Comparison of ENCODE assay signal across 13 cellular contexts in genomic region chr17:49454050-49454449, GRCh38. TPM values are rescaled to one million over a fixed set of nuclear protein-coding genes. Genes with fewer than 3 reads are reported as not detected.
DNase-seq lines count a peak whose midpoint lies in the region; ATAC-seq, FAIRE-seq and TF ChIP-seq lines count a peak whose summit lies in the region.
"Had no signal": no experiment of that assay in that cellular context is flagged by ENCODE, and none has a peak within 500 bp of the region (broad histone marks: within the 10 kb centered on the region; RNA-seq: fewer than 3 reads in every experiment).

No MANE protein-coding gene starts in this region.

- TF ChIP-seq POLR2A in H54 (IDR thresholded peaks at IDR 0.05; ENCODE audit: low read depth, low read length): no peak

- no peak for FAIRE-seq in H54 (lab: Jason Lieb, UNC)

- H3K27ac Mint-ChIP-seq in WTC11: no peak overlapping the region
- H3K27ac Mint-ChIP-seq in activated CD4-positive, alpha-beta T cell treated with anti-CD3 and anti-CD28 coated beads, Interleukin-2, amount 10 ng/mL, durations not matched to agents 7 days and 5 days: no peak overlapping the region
- H3K27ac Mint-ChIP-seq: activated T-cell treated with anti-CD3 and anti-CD28 coated beads, Interleukin-2, amount 50 U/mL, for 24 hours had no signal

- no peaks in the 10 kb centered on the region for H3K36me3 Mint-ChIP-seq in WTC11
- no peaks in the 10 kb centered on the region for H3K36me3 Mint-ChIP-seq in activated CD4-positive, alpha-beta T cell treated with anti-CD3 and anti-CD28 coated beads, Interleukin-2, amount 10 ng/mL, durations not matched to agents 7 days and 5 days (ENCODE audit: low read depth)
- H3K36me3 Mint-ChIP-seq: CD8-positive, alpha-beta memory T cell had no signal

- H3K27me3 Mint-ChIP-seq in WTC11 (ENCODE audit: low read depth): no peaks in the 10 kb centered on the region; the same call in 1 of the 2 replicates
- peaks cover 35% of the 10 kb centered on the region for H3K27me3 Mint-ChIP-seq in activated CD4-positive, alpha-beta T cell treated with anti-CD3 and anti-CD28 coated beads, Interleukin-2, amount 10 ng/mL, durations not matched to agents 7 days and 5 days

- no peak for TF ChIP-seq CTCF in WTC11 (IDR thresholded peaks at IDR 0.05)

- no peaks in the 10 kb centered on the region for H3K9me3 Mint-ChIP-seq in WTC11
- H3K9me3 Mint-ChIP-seq in activated CD4-positive, alpha-beta T cell treated with anti-CD3 and anti-CD28 coated beads, Interleukin-2, amount 10 ng/mL, durations not matched to agents 7 days and 5 days: no peaks in the 10 kb centered on the region
- H3K9me3 Mint-ChIP-seq: activated T-cell treated with anti-CD3 and anti-CD28 coated beads, Interleukin-2, amount 50 U/mL, for 24 hours; CD8-positive, alpha-beta memory T cell had no signal

- intact Hi-C loops in sciatic nerve (cut with DNase I): no loop called here

- POLR2A ChIA-PET in WTC11 (lab: Charles Lee): no interaction called here
- POLR2A ChIA-PET in activated CD4-positive, alpha-beta T cell treated with anti-CD3 and anti-CD28 coated beads, Interleukin-2, amount 10 ng/mL, durations not matched to agents 7 days and 5 days (lab: Charles Lee): no interaction called here

- ATAC-seq in WTC11 (no peak), sciatic nerve (peak; percentile 62), HG03108 (IDR thresholded peaks at IDR 0.05; ENCODE audit: unreplicated experiment) (no peak)

- CTCF ChIA-PET in WTC11 (lab: Charles Lee): interaction anchor here (0.8 to 3.2 kb wide), 4 partner anchors 15 to 102 kb away, joined by 3 to 9 read pairs (median 5); no protein-coding TSS in a partner anchor
- CTCF ChIA-PET in activated CD4-positive, alpha-beta T cell treated with anti-CD3 and anti-CD28 coated beads, Interleukin-2, amount 10 ng/mL, durations not matched to agents 7 days and 5 days (lab: Charles Lee): no interaction called here

- DNase-seq in H54 (ENCODE audit: insufficient read length, low spot score) (peak; percentile 82), WTC11 (ENCODE audit: low spot score) (no peak), hypothalamus (lab: John Stamatoyannopoulos, UW) (peak in 39 of 51 donors; percentile 3 to 76 (median 35)), sciatic nerve (ENCODE audit: low spot score) (no peak), NCI-H1417 treated with DMSO at 0.1 percent for 48 hours (lab: John Stamatoyannopoulos, UW) (no peak)
- DNase-seq in activated CD4-positive, alpha-beta T cell treated with anti-CD3 and anti-CD28 coated beads, Interleukin-2, amount 10 ng/mL, durations not matched to agents 7 days and 5 days: no peak
- DNase-seq: activated CD4-positive, CD25-positive, alpha-beta regulatory T cell treated with anti-CD3 and anti-CD28 coated beads, Interleukin-2, amount 50 U/mL, for 72 hours; activated T-cell treated with anti-CD3 and anti-CD28 coated beads, Interleukin-2, amount 50 U/mL, for 24 hours; CD8-positive, alpha-beta memory T cell; HCEC 1CT; kidney glomerular epithelial cell; NCI-H226 had no signal

- no peak overlapping the region for H3K4me3 Mint-ChIP-seq in WTC11
- H3K4me3 Mint-ChIP-seq in activated CD4-positive, alpha-beta T cell treated with anti-CD3 and anti-CD28 coated beads, Interleukin-2, amount 10 ng/mL, durations not matched to agents 7 days and 5 days: no peak overlapping the region
- H3K4me3 Mint-ChIP-seq: activated T-cell treated with anti-CD3 and anti-CD28 coated beads, Interleukin-2, amount 50 U/mL, for 24 hours had no signal

- peaks cover 29% of the 10 kb centered on the region for H3K4me1 Mint-ChIP-seq in WTC11
- H3K4me1 Mint-ChIP-seq in activated CD4-positive, alpha-beta T cell treated with anti-CD3 and anti-CD28 coated beads, Interleukin-2, amount 10 ng/mL, durations not matched to agents 7 days and 5 days: peaks cover 28% of the 10 kb centered on the region

TF ChIP-seq in WTC11, 78 proteins besides CTCF, POLR2A, EP300 and RAD21:
- TF ChIP-seq GABPB1 (CRISPR knock-in tag; IDR thresholded peaks at IDR 0.05) (peak; percentile 28; the same call in 1 of the 2 replicates), ZNF219 (CRISPR knock-in tag; IDR thresholded peaks at IDR 0.05; ENCODE audit: borderline replicate concordance) (no peak)

RNA-seq across cellular contexts. Expression of gene PHB1, which starts 39.4 kb away (rescaled TPM):
- total RNA-seq in WTC11 (2021): 350 to 375 TPM (median 362 TPM) in 3 replicates
- total RNA-seq in sciatic nerve: 93.5 TPM
- total RNA-seq in activated CD4-positive, alpha-beta T cell treated with anti-CD3 and anti-CD28 coated beads, Interleukin-2, amount 10 ng/mL, durations not matched to agents 7 days and 5 days: 100 to 1,000 TPM; 132 to 153 TPM

RNA-seq across cellular contexts. Expression of gene NGFR, which starts 41.0 kb away (rescaled TPM):
- 11.3 to 12.4 TPM (median 12.1 TPM) in 3 replicates for total RNA-seq in WTC11 (2021)
- total RNA-seq in sciatic nerve: 291 TPM
- under 1 TPM in 1 of 2 experiments, not detected in 1; 0.07 TPM for total RNA-seq in activated CD4-positive, alpha-beta T cell treated with anti-CD3 and anti-CD28 coated beads, Interleukin-2, amount 10 ng/mL, durations not matched to agents 7 days and 5 days

Comparison
In these comparisons a context has a peak if more than half of its experiments do, and no peak if none do; other contexts are left out.
1. DNase-seq: peak in H54 (single experiment) and hypothalamus (39 of 51); none in WTC11 (single experiment), sciatic nerve (single experiment), activated CD4-positive, alpha-beta T cell treated with anti-CD3 and anti-CD28 coated beads, Interleukin-2, amount 10 ng/mL, durations not matched to agents 7 days and 5 days (single experiment) and NCI-H1417 treated with DMSO at 0.1 percent for 48 hours (single experiment).
2. RNA of gene NGFR, which starts 41.0 kb away (total RNA-seq): 291 TPM in sciatic nerve (single experiment); 11.3 to 12.4 TPM in WTC11 and 0.07 TPM in activated CD4-positive, alpha-beta T cell treated with anti-CD3 and anti-CD28 coated beads, Interleukin-2, amount 10 ng/mL, durations not matched to agents 7 days and 5 days; every median in the first group is over 10 times any median in the second.